ENCODE assay signal across 8 cellular contexts in genomic region chr17:76701471-76701967, GRCh38. TPM values are rescaled to one million over a fixed set of nuclear protein-coding genes. Genes with fewer than 3 reads are reported as not detected.
A peak's percentile ranks its signal among the peaks of the same experiment; 100 is the strongest.
DNase-seq lines count a peak whose midpoint lies in the region; ATAC-seq and TF ChIP-seq lines count a peak whose summit lies in the region.
"Had no signal": no experiment of that assay in that cellular context is flagged by ENCODE, and none has a peak within 500 bp of the region (broad histone marks: within the 10 kb centered on the region; RNA-seq: fewer than 3 reads in every experiment).

No MANE protein-coding gene starts in this region.

- H3K27ac ChIP-seq in left lung (peak overlapping the region; percentile 78 to 80), thymus (ENCODE audit: low read depth) (peak overlapping the region; percentile 55)

- H3K9me3 ChIP-seq in left lung, result no peaks in the 10 kb centered on the region
- H3K9me3 ChIP-seq in thymus (ENCODE audit: control insufficient read depth), result no peaks in the 10 kb centered on the region

- H3K27ac Mint-ChIP-seq in WTC11, result peak overlapping the region; percentile 87
- H3K27ac Mint-ChIP-seq: activated T-helper 2 cell treated with anti-CD3 and anti-CD28 coated beads, Interferon-gamma antibody, Interleukin-2, Interleukin-4, amounts not matched to agents 10 μg/mL and 5 μg/mL and 100 μg/mL, durations not matched to agents 14 hours and 24 hours and 36 hours had no signal

- 92% methylated on average over 11 of the region's 11 CpGs for WGBS in thymus

- DNase-seq in WTC11 (ENCODE audit: low spot score), result no peak
- DNase-seq in left lung, result no peak
- no peak for DNase-seq in AML-193 (lab: John Stamatoyannopoulos, UW)
- DNase-seq in DMS53 treated with DMSO at 0.1 percent for 48 hours (lab: John Stamatoyannopoulos, UW; ENCODE audit: unreplicated experiment), result no peak
- DNase-seq in DMS 273 (lab: John Stamatoyannopoulos, UW; ENCODE audit: unreplicated experiment), result no peak

- H3K27me3 Mint-ChIP-seq in WTC11 (ENCODE audit: low read depth), result no peaks in the 10 kb centered on the region

- POLR2A ChIA-PET in WTC11 (lab: Charles Lee), result no interaction called here

- no peaks in the 10 kb centered on the region for H3K27me3 ChIP-seq in left lung
- H3K27me3 ChIP-seq in thymus (ENCODE audit: control insufficient read depth, insufficient read depth), result no peaks in the 10 kb centered on the region

- no peak for ATAC-seq in WTC11
- no peak for ATAC-seq in left lung
- ATAC-seq: stimulated activated memory B cell treated with anti-CD40 and anti-IgM and Interleukin-4, amounts not matched to agents 10 μg/mL and 1 μg/mL and 100 μg/mL, for 72 hours had no signal

- no peaks in the 10 kb centered on the region for H3K36me3 Mint-ChIP-seq in WTC11
- H3K36me3 Mint-ChIP-seq: stimulated activated memory B cell treated with anti-CD40 and anti-IgM and Interleukin-4, amounts not matched to agents 10 μg/mL and 1 μg/mL and 100 μg/mL, for 72 hours had no signal

- H3K4me3 Mint-ChIP-seq in WTC11, result no peak overlapping the region

- intact Hi-C loops in left lung (cut with DNase I), result no loop called here

- CTCF ChIA-PET in WTC11 (lab: Charles Lee), result interaction anchor here (0.6 to 1.8 kb wide), 8 partner anchors 8 to 179 kb away, joined by 3 to 11 read pairs (median 4); partner anchors contain the start of gene MXRA7

- no peaks in the 10 kb centered on the region for H3K9me3 Mint-ChIP-seq in WTC11
- H3K9me3 Mint-ChIP-seq: activated T-helper 2 cell treated with anti-CD3 and anti-CD28 coated beads, Interferon-gamma antibody, Interleukin-2, Interleukin-4, amounts not matched to agents 10 μg/mL and 5 μg/mL and 100 μg/mL, durations not matched to agents 14 hours and 24 hours and 36 hours; stimulated activated memory B cell treated with anti-CD40 and anti-IgM and Interleukin-4, amounts not matched to agents 10 μg/mL and 1 μg/mL and 100 μg/mL, for 72 hours had no signal

- H3K4me1 Mint-ChIP-seq in WTC11, result peaks cover 46% of the 10 kb centered on the region

- no peak overlapping the region for H3K4me3 ChIP-seq in left lung
- H3K4me3 ChIP-seq in thymus (ENCODE audit: low read length), result no peak overlapping the region

- TF ChIP-seq CTCF in WTC11 (IDR thresholded peaks at IDR 0.05) (no peak), left lung (IDR thresholded peaks at IDR 0.05) (no peak)

- H3K4me1 ChIP-seq in left lung, result peaks cover 3 to 48% of the 10 kb centered on the region in 2 donors
- no peaks in the 10 kb centered on the region for H3K4me1 ChIP-seq in thymus (ENCODE audit: control insufficient read depth, insufficient read depth, low read length)

- H3K36me3 ChIP-seq in left lung (no peaks in the 10 kb centered on the region), thymus (ENCODE audit: control insufficient read depth, insufficient read depth) (no peaks in the 10 kb centered on the region)

TF ChIP-seq in WTC11, 78 proteins besides CTCF, POLR2A, EP300 and RAD21:
- TF ChIP-seq ZNF219 (CRISPR knock-in tag; IDR thresholded peaks at IDR 0.05; ENCODE audit: borderline replicate concordance) (no peak), PRRX2 (CRISPR knock-in tag; IDR thresholded peaks at IDR 0.05) (no peak), GABPB1 (CRISPR knock-in tag; IDR thresholded peaks at IDR 0.05) (no peak), NFATC4 (CRISPR knock-in tag; IDR thresholded peaks at IDR 0.05) (no peak), EMX1 (CRISPR knock-in tag; IDR thresholded peaks at IDR 0.05) (no peak), ZNF317 (CRISPR knock-in tag; IDR thresholded peaks at IDR 0.05; ENCODE audit: borderline replicate concordance, low read depth) (no peak), ETV6 (CRISPR knock-in tag; IDR thresholded peaks at IDR 0.05) (no peak), ZNF532 (CRISPR knock-in tag; IDR thresholded peaks at IDR 0.05; ENCODE audit: borderline replicate concordance) (no peak), ELF4 (CRISPR knock-in tag; IDR thresholded peaks at IDR 0.05; ENCODE audit: low read depth) (no peak), JUN (CRISPR knock-in tag; IDR thresholded peaks at IDR 0.05) (no peak)

RNA-seq across cellular contexts. Expression of gene MXRA7, which starts 9.2 kb away (rescaled TPM):
- total RNA-seq in WTC11 (2021), result 46.5 to 53.7 TPM (median 48.2 TPM) in 3 replicates
- 100 to 1,000 TPM in 1 of 2 donors, 10 to 100 TPM in 1; 83.2 to 211 TPM for total RNA-seq in left lung
- polyA plus RNA-seq in thymus, result 47.1 TPM

RNA-seq across cellular contexts. Expression of gene JMJD6, which starts 24.9 kb away (rescaled TPM):
- total RNA-seq in WTC11 (2021) (20.3 to 23.8 TPM (median 21.6 TPM) in 3 replicates), left lung (10 to 100 TPM; 23.5 to 35.9 TPM)
- 31.9 TPM for polyA plus RNA-seq in thymus

RNA-seq across cellular contexts. Expression of gene METTL23, which starts 25.1 kb away (rescaled TPM):
- total RNA-seq in WTC11 (2021) (43.3 to 48.5 TPM (median 48.3 TPM) in 3 replicates), left lung (10 to 100 TPM; 30.6 to 33.5 TPM)
- polyA plus RNA-seq in thymus, result 70.1 TPM

RNA-seq across cellular contexts. Expression of gene SRSF2, which starts 35.6 kb away (rescaled TPM):
- total RNA-seq in WTC11 (2021) (355 to 410 TPM (median 407 TPM) in 3 replicates), left lung (100 to 1,000 TPM; 114 to 174 TPM)
- 225 TPM for polyA plus RNA-seq in thymus

RNA-seq across cellular contexts. Expression of gene MFSD11, which starts 36.4 kb away (rescaled TPM):
- 16.6 to 26.4 TPM (median 24.1 TPM) in 3 replicates for total RNA-seq in WTC11 (2021)
- 10 to 100 TPM; 23.6 to 38.2 TPM for total RNA-seq in left lung
- 17.3 TPM for polyA plus RNA-seq in thymus
